In the genomic region with DNA sequence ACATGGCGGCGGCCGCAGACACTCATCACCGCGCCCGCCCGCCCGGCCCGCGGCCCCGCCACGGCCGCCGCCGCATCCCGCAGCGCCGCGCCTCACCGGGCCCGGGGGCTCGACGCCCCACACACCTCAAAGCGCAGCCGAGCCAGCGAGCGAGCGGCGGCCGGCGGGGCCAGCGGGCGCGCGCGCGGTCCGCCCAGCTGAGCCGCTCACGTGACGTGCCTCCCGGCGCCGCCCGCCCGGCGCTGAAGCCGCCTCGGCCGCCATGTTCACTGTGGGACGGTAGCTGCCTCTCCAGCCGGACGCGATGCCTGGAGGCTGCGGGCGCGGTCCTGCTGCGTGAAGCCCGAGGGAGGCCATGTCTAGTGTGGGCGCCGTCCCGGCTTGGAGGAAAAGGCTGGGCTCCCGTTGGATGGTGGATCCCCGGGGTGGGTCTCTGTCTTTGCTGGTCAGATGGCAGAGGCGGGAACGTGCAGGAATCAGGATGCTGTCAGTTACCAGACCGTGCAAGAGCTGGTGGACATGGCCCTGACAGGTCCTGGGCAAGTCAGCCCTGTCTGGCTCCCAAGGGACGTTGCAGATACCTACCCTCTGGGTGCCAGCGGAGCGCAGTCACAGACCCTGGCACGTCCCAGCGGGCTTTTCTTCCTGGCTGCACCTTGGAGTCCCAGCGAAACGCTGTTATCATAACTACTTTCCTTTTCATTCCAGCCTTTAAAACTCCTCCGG, we compare ENCODE assay signal across 8 cellular contexts. TPM values are rescaled to one million over a fixed set of nuclear protein-coding genes. Genes with fewer than 3 reads are reported as not detected.
A peak's percentile ranks its signal among the peaks of the same experiment; 100 is the strongest.
DNase-seq lines count a peak whose midpoint lies in the region; ATAC-seq and TF ChIP-seq lines count a peak whose summit lies in the region.

A gene with protein sequence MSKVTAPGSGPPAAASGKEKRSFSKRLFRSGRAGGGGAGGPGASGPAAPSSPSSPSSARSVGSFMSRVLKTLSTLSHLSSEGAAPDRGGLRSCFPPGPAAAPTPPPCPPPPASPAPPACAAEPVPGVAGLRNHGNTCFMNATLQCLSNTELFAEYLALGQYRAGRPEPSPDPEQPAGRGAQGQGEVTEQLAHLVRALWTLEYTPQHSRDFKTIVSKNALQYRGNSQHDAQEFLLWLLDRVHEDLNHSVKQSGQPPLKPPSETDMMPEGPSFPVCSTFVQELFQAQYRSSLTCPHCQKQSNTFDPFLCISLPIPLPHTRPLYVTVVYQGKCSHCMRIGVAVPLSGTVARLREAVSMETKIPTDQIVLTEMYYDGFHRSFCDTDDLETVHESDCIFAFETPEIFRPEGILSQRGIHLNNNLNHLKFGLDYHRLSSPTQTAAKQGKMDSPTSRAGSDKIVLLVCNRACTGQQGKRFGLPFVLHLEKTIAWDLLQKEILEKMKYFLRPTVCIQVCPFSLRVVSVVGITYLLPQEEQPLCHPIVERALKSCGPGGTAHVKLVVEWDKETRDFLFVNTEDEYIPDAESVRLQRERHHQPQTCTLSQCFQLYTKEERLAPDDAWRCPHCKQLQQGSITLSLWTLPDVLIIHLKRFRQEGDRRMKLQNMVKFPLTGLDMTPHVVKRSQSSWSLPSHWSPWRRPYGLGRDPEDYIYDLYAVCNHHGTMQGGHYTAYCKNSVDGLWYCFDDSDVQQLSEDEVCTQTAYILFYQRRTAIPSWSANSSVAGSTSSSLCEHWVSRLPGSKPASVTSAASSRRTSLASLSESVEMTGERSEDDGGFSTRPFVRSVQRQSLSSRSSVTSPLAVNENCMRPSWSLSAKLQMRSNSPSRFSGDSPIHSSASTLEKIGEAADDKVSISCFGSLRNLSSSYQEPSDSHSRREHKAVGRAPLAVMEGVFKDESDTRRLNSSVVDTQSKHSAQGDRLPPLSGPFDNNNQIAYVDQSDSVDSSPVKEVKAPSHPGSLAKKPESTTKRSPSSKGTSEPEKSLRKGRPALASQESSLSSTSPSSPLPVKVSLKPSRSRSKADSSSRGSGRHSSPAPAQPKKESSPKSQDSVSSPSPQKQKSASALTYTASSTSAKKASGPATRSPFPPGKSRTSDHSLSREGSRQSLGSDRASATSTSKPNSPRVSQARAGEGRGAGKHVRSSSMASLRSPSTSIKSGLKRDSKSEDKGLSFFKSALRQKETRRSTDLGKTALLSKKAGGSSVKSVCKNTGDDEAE (N-terminal part only) (minus strand): TSS at position 186 of the 726 bp plus-strand sequence. CDS start 182 bp downstream, at position 4.

- peak within 1 kb of the TSS; percentile 92 for H2AFZ ChIP-seq in neuronal stem cell (ENCODE audit: low read length)

- TF ChIP-seq POLR2A in NB4 (IDR thresholded peaks at IDR 0.05; ENCODE audit: extremely low read depth, insufficient read length) (no peak), gastroesophageal sphincter (IDR thresholded peaks at IDR 0.05) (peak in 1 of 2 donors; percentile 78)

- no peak within 1 kb of the TSS for H2BK12ac ChIP-seq in neuronal stem cell (ENCODE audit: low read length)

- no peak within 1 kb of the TSS for H3K4ac ChIP-seq in neuronal stem cell (ENCODE audit: low read length)

- H3K23ac ChIP-seq in neuronal stem cell (ENCODE audit: low read depth, low read length, poor library complexity): peak within 1 kb of the TSS; percentile 91

- CTCF ChIA-PET in activated naive CD4-positive, alpha-beta T cell treated with anti-CD3 and anti-CD28 coated beads, Interleukin-2, amount 10 ng/mL, durations not matched to agents 7 days and 5 days (lab: Charles Lee): no interaction called here

- peak within 1 kb of the TSS; percentile 77 for H2AK5ac ChIP-seq in neuronal stem cell (ENCODE audit: low read depth, low read length)

- H3K4me1 Mint-ChIP-seq in activated naive CD4-positive, alpha-beta T cell treated with anti-CD3 and anti-CD28 coated beads, Interleukin-2, amount 10 ng/mL, durations not matched to agents 7 days and 5 days: peaks cover 34% of the 10 kb centered on the region

- no peak within 1 kb of the TSS for H4K8ac ChIP-seq in neuronal stem cell (ENCODE audit: low read depth, low read length)

- no peak within 1 kb of the TSS for H4K91ac ChIP-seq in neuronal stem cell (ENCODE audit: low read depth, low read length, poor library complexity)

- peak within 1 kb of the TSS; percentile 73 to 98 (median 92) for H3K27ac ChIP-seq in gastroesophageal sphincter
- peak within 1 kb of the TSS; percentile 23 for H3K27ac ChIP-seq in neuronal stem cell (replicated peaks; ENCODE audit: low read length)

- H3K27me3 ChIP-seq in GM06990 (replicated peaks; ENCODE audit: control insufficient read depth, insufficient read depth, low read length) (no peaks in the 10 kb centered on the region), gastroesophageal sphincter (peaks cover 6% of the 10 kb centered on the region), neuronal stem cell (ENCODE audit: control insufficient read depth in 3 of 3, insufficient read depth in 3 of 3, low read depth in 1 of 3, low read length in 3 of 3) (peaks cover 0 to 10% (median 0%) of the 10 kb centered on the region in 3 experiments)

- peak within 1 kb of the TSS; percentile 93 for H3K18ac ChIP-seq in neuronal stem cell (ENCODE audit: low read length)

- peak within 1 kb of the TSS; percentile 91 for H3K9ac ChIP-seq in neuronal stem cell (ENCODE audit: low read depth, low read length, poor library complexity)

- no peaks in the 10 kb centered on the region for H3K9me3 Mint-ChIP-seq in activated naive CD4-positive, alpha-beta T cell treated with anti-CD3 and anti-CD28 coated beads, Interleukin-2, amount 10 ng/mL, durations not matched to agents 7 days and 5 days

- peak within 1 kb of the TSS; percentile 52 for H2BK15ac ChIP-seq in neuronal stem cell (ENCODE audit: low read length)

- peaks cover 0 to 47% (median 20%) of the 10 kb centered on the region in 3 donors for H3K4me1 ChIP-seq in gastroesophageal sphincter
- peaks cover 2 to 11% of the 10 kb centered on the region in 2 donors for H3K4me1 ChIP-seq in neuronal stem cell (ENCODE audit: control insufficient read depth in 2 of 2, insufficient read depth in 1 of 2, low read depth in 1 of 2, low read length in 2 of 2)

- no peak within 1 kb of the TSS for H2BK5ac ChIP-seq in neuronal stem cell (ENCODE audit: low read length)

- TF ChIP-seq EP300 in gastroesophageal sphincter (IDR thresholded peaks at IDR 0.05): no peak

- H3K36me3 ChIP-seq in GM06990 (ENCODE audit: control insufficient read depth, insufficient read depth, low read length) (no peaks in the 10 kb centered on the region), gastroesophageal sphincter (no peaks in the 10 kb centered on the region), neuronal stem cell (replicated peaks in 1 of 2; ENCODE audit: control insufficient read depth in 2 of 2, insufficient read depth in 2 of 2, low read length in 2 of 2) (no peaks in the 10 kb centered on the region)

- H3K9me3 ChIP-seq in gastroesophageal sphincter (no peaks in the 10 kb centered on the region), neuronal stem cell (replicated peaks in 1 of 2; ENCODE audit: control insufficient read depth in 2 of 2, insufficient read depth in 1 of 2, low read depth in 1 of 2, low read length in 2 of 2) (no peaks in the 10 kb centered on the region)

- H3K36me3 Mint-ChIP-seq in activated naive CD4-positive, alpha-beta T cell treated with anti-CD3 and anti-CD28 coated beads, Interleukin-2, amount 10 ng/mL, durations not matched to agents 7 days and 5 days: no peaks in the 10 kb centered on the region

- H3K4me3 ChIP-seq in GM06990 (replicated peaks; ENCODE audit: low read depth, low read length) (peak within 1 kb of the TSS; percentile 87), NB4 (ENCODE audit: low read depth, low read length) (peak within 1 kb of the TSS; percentile 72), gastroesophageal sphincter (peak within 1 kb of the TSS; percentile 68 to 84), neuronal stem cell (ENCODE audit: low read length in 2 of 2) (peak within 1 kb of the TSS; percentile 92 to 97)

- H3K14ac ChIP-seq in neuronal stem cell (ENCODE audit: low read length): peak within 1 kb of the TSS; percentile 89

- peaks cover 9% of the 10 kb centered on the region for H3K27me3 Mint-ChIP-seq in activated naive CD4-positive, alpha-beta T cell treated with anti-CD3 and anti-CD28 coated beads, Interleukin-2, amount 10 ng/mL, durations not matched to agents 7 days and 5 days

- in situ Hi-C loops in SK-MEL-5 (cut with HindIII; ENCODE audit: low pct_unique_long_range_greater_than_20kb, low sequenced_read_pairs): no loop called here

- DNase-seq in GM06990 (ENCODE audit: extremely low read depth, insufficient read length) (peak; percentile 95), NB4 (ENCODE audit: low read depth) (peak; percentile 96), SK-MEL-5 (ENCODE audit: low read depth, low spot score) (peak; percentile 94), neuronal stem cell (ENCODE audit: low spot score) (peak; percentile 92), stromal cell of bone marrow (ENCODE audit: low read depth) (peak; percentile 93)
- peak; percentile 93 for DNase-seq in activated naive CD4-positive, alpha-beta T cell treated with anti-CD3 and anti-CD28 coated beads, Interleukin-2, amount 10 ng/mL, durations not matched to agents 7 days and 5 days

- H3K79me1 ChIP-seq in neuronal stem cell (ENCODE audit: low read depth, low read length): peaks cover 11% of the 10 kb centered on the region

- TF ChIP-seq CTCF in GM06990 (IDR thresholded peaks at IDR 0.05; ENCODE audit: insufficient read depth, low read length, poor library complexity, severe bottlenecking) (no peak), NB4 (IDR thresholded peaks at IDR 0.05; ENCODE audit: low read depth, low read length) (no peak), gastroesophageal sphincter (IDR thresholded peaks at IDR 0.05) (no peak)

- peak; percentile 96 for ATAC-seq in HG02588 (IDR thresholded peaks at IDR 0.05; ENCODE audit: unreplicated experiment)
- peak; percentile 98 for ATAC-seq in gastroesophageal sphincter

- H3K4me2 ChIP-seq in neuronal stem cell (ENCODE audit: insufficient read depth, low read length, poor library complexity, severe bottlenecking): peak within 1 kb of the TSS; percentile 98

- 2 to 3% methylated on average over 7 to 8 of the region's 75 CpGs for WGBS in gastroesophageal sphincter (ENCODE audit: low coverage in 1 of 2), 2 donors
- WGBS in neuronal stem cell (ENCODE audit: extremely low coverage in 2 of 2, insufficient read length in 2 of 2, insufficient replicate concordance in 1 of 2), 2 donors: no CpG with 5 or more reads among the region's 75 CpGs

- peak within 1 kb of the TSS; percentile 27 for H2BK120ac ChIP-seq in neuronal stem cell (ENCODE audit: low read depth, low read length)

- H3K4me3 Mint-ChIP-seq in activated naive CD4-positive, alpha-beta T cell treated with anti-CD3 and anti-CD28 coated beads, Interleukin-2, amount 10 ng/mL, durations not matched to agents 7 days and 5 days: peak within 1 kb of the TSS; percentile 96

- peak within 1 kb of the TSS; percentile 90 for H3K27ac Mint-ChIP-seq in activated naive CD4-positive, alpha-beta T cell treated with anti-CD3 and anti-CD28 coated beads, Interleukin-2, amount 10 ng/mL, durations not matched to agents 7 days and 5 days

RNA-seq across cellular contexts. Expression of the gene that starts here (rescaled TPM):
- 3.3 and 4.7 TPM in 2 replicates for total RNA-seq in SK-MEL-5 (2014; rRNA removed; shearing (Covaris generic))
- 5.4 and 7.2 TPM in 2 replicates for polyA plus RNA-seq in SK-MEL-5 (2015; cell fraction: cytosol; rRNA removed)
- 14.4 and 17.1 TPM in 2 replicates for polyA plus RNA-seq in SK-MEL-5 (2015; cell fraction: nucleus; rRNA removed)
- total RNA-seq in gastroesophageal sphincter: 10 to 100 TPM; 11.2 to 37.7 (median 26.6) TPM
- 6.8 TPM for polyA plus RNA-seq in neuronal stem cell (2013, experiment 1 of 2)
- 7.7 TPM for polyA plus RNA-seq in neuronal stem cell (2013, experiment 2 of 2)

Comparison
In these comparisons a context has a peak if more than half of its experiments do, and no peak if none do; other contexts are left out.
1. Peak in every context shown above with its lines: DNase-seq, ATAC-seq, H3K4me3 ChIP-seq and H3K27ac ChIP-seq.